In genomic region chr4:17781072-17781830, GRCh38 we compare ENCODE assay signal across 8 cellular contexts. TPM values are rescaled to one million over a fixed set of nuclear protein-coding genes. Genes with fewer than 3 reads are reported as not detected.
DNase-seq lines count a peak whose midpoint lies in the region; ATAC-seq and TF ChIP-seq lines count a peak whose summit lies in the region.
"Had no signal": no experiment of that assay in that cellular context is flagged by ENCODE, and none has a peak within 500 bp of the region (broad histone marks: within the 10 kb centered on the region; RNA-seq: fewer than 3 reads in every experiment).

Gene FAM184B (minus strand): TSS chr4:17781621. CDS start chr4:17781299, 322 bp downstream.

- H3K4me1 ChIP-seq in cardiac muscle cell (ENCODE audit: low read depth), result no peaks in the 10 kb centered on the region
- H3K4me1 ChIP-seq in psoas muscle, result peaks cover 3% of the 10 kb centered on the region

- peak within 1 kb of the TSS; percentile 47 for H3K4me3 ChIP-seq in WI38 (ENCODE audit: low read depth, low read length)
- H3K4me3 ChIP-seq in cardiac muscle cell, result peak within 1 kb of the TSS; percentile 29
- H3K4me3 ChIP-seq in psoas muscle, result peak within 1 kb of the TSS; percentile 69

- peak; percentile 15 to 29 for DNase-seq in cardiac muscle cell (ENCODE audit: low read depth in 1 of 2, low spot score in 1 of 2)
- DNase-seq in psoas muscle, result peak in 1 of 2 donors; percentile 55
- no peak for DNase-seq in NCI-H1048 (lab: John Stamatoyannopoulos, UW)
- no peak for DNase-seq in NCI-H2029 (lab: John Stamatoyannopoulos, UW)

- H3K9me3 ChIP-seq in cardiac muscle cell (ENCODE audit: low read depth), result no peaks in the 10 kb centered on the region
- H3K9me3 ChIP-seq in psoas muscle, result no peaks in the 10 kb centered on the region
- H3K9me3 ChIP-seq: neutrophil had no signal

- H3K36me3 ChIP-seq in cardiac muscle cell (no peaks in the 10 kb centered on the region), psoas muscle (ENCODE audit: insufficient read depth in 1 of 2, low read depth in 1 of 2) (no peaks in the 10 kb centered on the region)
- H3K36me3 ChIP-seq: neutrophil had no signal

- intact Hi-C loops in psoas muscle (cut with DNase I), result no loop called here

- H3K27me3 ChIP-seq in cardiac muscle cell (peaks cover 66% of the 10 kb centered on the region), psoas muscle (ENCODE audit: insufficient read depth in 3 of 3, low read length in 2 of 3) (peaks cover 0 to 3% (median 0%) of the 10 kb centered on the region in 3 donors)

- WGBS in psoas muscle, 3 donors, result 0 to 1% (median 1%) methylated on average over 66 to 75 of the region's 75 CpGs

- ATAC-seq in GM18502 (IDR thresholded peaks at IDR 0.05; ENCODE audit: poor library complexity, unreplicated experiment) (peak; percentile 49), psoas muscle (peak; percentile 59 to 79 (median 64)), GM21515 (IDR thresholded peaks at IDR 0.05; ENCODE audit: unreplicated experiment) (no peak)

- no peak within 1 kb of the TSS for H3K27ac ChIP-seq in cardiac muscle cell
- no peak within 1 kb of the TSS for H3K27ac ChIP-seq in psoas muscle
- H3K27ac ChIP-seq: neutrophil had no signal

- TF ChIP-seq CTCF in WI38 (IDR thresholded peaks at IDR 0.05; ENCODE audit: low read depth, low read length), result no peak
- no peak for TF ChIP-seq CTCF in cardiac muscle cell (IDR thresholded peaks at IDR 0.05; ENCODE audit: low read depth, low read length)
- no peak for TF ChIP-seq CTCF in psoas muscle (IDR thresholded peaks at IDR 0.05)

RNA-seq across cellular contexts. Expression of gene FAM184B, which starts in this region (rescaled TPM):
- not detected in 2 replicates for total RNA-seq in cardiac muscle cell
- polyA plus RNA-seq in cardiac muscle cell, result 0.10 TPM in 1 of 2 replicates, not detected in the other
- total RNA-seq in psoas muscle, result 1 to 10 TPM in 2 of 4 donors, under 1 TPM in 2; 0.28 to 2.6 (median 0.75) TPM
- polyA plus RNA-seq in psoas muscle, result under 1 TPM; 0.03 to 0.51 (median 0.13) TPM

Comparison
In these comparisons a context has a peak if more than half of its experiments do, and no peak if none do; other contexts are left out.
1. Peak in DNase-seq and H3K4me3 ChIP-seq in cardiac muscle cell; RNA of the gene not detected or under 1 TPM.